Comparison of ENCODE assay signal across 8 cellular contexts in genomic region chr11:95715777-95716241, GRCh38.
DNase-seq lines count a peak whose midpoint lies in the region; ATAC-seq and TF ChIP-seq lines count a peak whose summit lies in the region.

No MANE protein-coding gene starts in this region.

- no peak overlapping the region for H3K4me3 ChIP-seq in fibroblast of pulmonary artery (replicated peaks; ENCODE audit: low read depth, low read length)

- no peak for TF ChIP-seq CTCF in fibroblast of pulmonary artery (IDR thresholded peaks at IDR 0.05; ENCODE audit: low read length, missing control alignments)

- peaks cover 4% of the 10 kb centered on the region for H3K27me3 Mint-ChIP-seq in stimulated activated naive CD8-positive, alpha-beta T cell treated with anti-CD3 and anti-CD28 coated beads, Interleukin-15, Interleukin-2, amounts not matched to agents 100 ng/mL and 50 ng/mL, for 24 hours

- peak overlapping the region; percentile 35 for H3K4me3 Mint-ChIP-seq in stimulated activated naive CD8-positive, alpha-beta T cell treated with anti-CD3 and anti-CD28 coated beads, Interleukin-15, Interleukin-2, amounts not matched to agents 100 ng/mL and 50 ng/mL, for 24 hours

- peak overlapping the region; percentile 75 for H3K27ac Mint-ChIP-seq in stimulated activated naive CD8-positive, alpha-beta T cell treated with anti-CD3 and anti-CD28 coated beads, Interleukin-15, Interleukin-2, amounts not matched to agents 100 ng/mL and 50 ng/mL, for 24 hours

- DNase-seq in UCSD-AML1 (lab: John Stamatoyannopoulos, UW; ENCODE audit: unreplicated experiment) (peak; percentile 27), fibroblast of pulmonary artery (ENCODE audit: low read depth) (peak; percentile 56), COR-L47 (lab: John Stamatoyannopoulos, UW) (no peak), AG08396 (ENCODE audit: low spot score) (no peak), NCI-H345 treated with DMSO at 0.1 percent for 48 hours (lab: John Stamatoyannopoulos, UW; ENCODE audit: unreplicated experiment) (no peak)

- no peaks in the 10 kb centered on the region for H3K36me3 Mint-ChIP-seq in stimulated activated naive CD8-positive, alpha-beta T cell treated with anti-CD3 and anti-CD28 coated beads, Interleukin-15, Interleukin-2, amounts not matched to agents 100 ng/mL and 50 ng/mL, for 24 hours (ENCODE audit: low read depth)

- H3K4me1 Mint-ChIP-seq in stimulated activated naive CD8-positive, alpha-beta T cell treated with anti-CD3 and anti-CD28 coated beads, Interleukin-15, Interleukin-2, amounts not matched to agents 100 ng/mL and 50 ng/mL, for 24 hours (ENCODE audit: low read depth): peaks cover 78% of the 10 kb centered on the region

- peak; percentile 83 for ATAC-seq in GM18907 (IDR thresholded peaks at IDR 0.05; ENCODE audit: unreplicated experiment)
- peak; percentile 84 for ATAC-seq in HG02973 (IDR thresholded peaks at IDR 0.05; ENCODE audit: unreplicated experiment)

- no peaks in the 10 kb centered on the region for H3K9me3 Mint-ChIP-seq in stimulated activated naive CD8-positive, alpha-beta T cell treated with anti-CD3 and anti-CD28 coated beads, Interleukin-15, Interleukin-2, amounts not matched to agents 100 ng/mL and 50 ng/mL, for 24 hours

Comparison
In these comparisons a context has a peak if more than half of its experiments do, and no peak if none do; other contexts are left out.
1. DNase-seq: peak in UCSD-AML1 (single experiment) and fibroblast of pulmonary artery (single experiment); none in COR-L47 (single experiment), AG08396 (single experiment) and NCI-H345 treated with DMSO at 0.1 percent for 48 hours (single experiment).